Comparison of ENCODE assay signal across 8 cellular contexts in the genomic region with DNA sequence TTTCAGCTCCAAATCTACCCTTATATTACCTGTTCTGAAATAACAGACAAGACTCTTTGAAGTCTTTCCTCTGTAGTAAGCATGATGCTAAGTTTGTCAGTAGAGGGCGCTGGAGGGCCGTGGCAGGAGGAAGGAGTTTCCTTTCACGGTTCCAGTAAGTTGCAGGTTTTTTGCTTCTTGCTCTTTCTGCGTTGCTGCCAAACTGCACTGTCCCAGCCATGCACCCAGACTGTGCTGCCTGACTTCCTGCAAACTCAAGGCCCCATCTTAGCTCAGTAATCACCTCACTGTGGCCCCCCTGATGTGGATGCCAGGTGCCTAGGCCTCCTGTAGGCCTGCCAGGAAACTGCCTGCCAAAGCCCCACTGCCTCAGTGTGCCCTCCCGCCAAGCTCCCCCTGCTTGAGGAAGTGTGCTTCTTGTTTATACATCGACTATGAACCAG.
DNase-seq lines count a peak whose midpoint lies in the region; ATAC-seq and TF ChIP-seq lines count a peak whose summit lies in the region.

No MANE protein-coding gene starts in this region.

- no peaks in the 10 kb centered on the region for H3K27me3 ChIP-seq in Caco-2 (replicated peaks; ENCODE audit: control insufficient read depth, insufficient read depth, low read length)
- no peaks in the 10 kb centered on the region for H3K27me3 ChIP-seq in fibroblast of lung (ENCODE audit: control insufficient read depth, insufficient read depth, low read length)
- H3K27me3 ChIP-seq in neural progenitor cell, result no peaks in the 10 kb centered on the region
- H3K27me3 ChIP-seq in uterus, result no peaks in the 10 kb centered on the region

- no peaks in the 10 kb centered on the region for H3F3A ChIP-seq in neural progenitor cell (ENCODE audit: low read depth)

- H3K4me3 ChIP-seq in Caco-2 (ENCODE audit: low read depth, low read length), result no peak overlapping the region
- H3K4me3 ChIP-seq in fibroblast of lung (replicated peaks in 1 of 4; ENCODE audit: control extremely low read depth in 1 of 4, insufficient read depth in 1 of 4, low read depth in 3 of 4, low read length in 4 of 4), result no peak overlapping the region
- no peak overlapping the region for H3K4me3 ChIP-seq in neural progenitor cell
- H3K4me3 ChIP-seq in uterus, result no peak overlapping the region

- H2AFZ ChIP-seq in fibroblast of lung (ENCODE audit: low read length), result peak overlapping the region; percentile 71
- H2AFZ ChIP-seq in neural progenitor cell (replicated peaks), result peak overlapping the region; percentile 91

- H3K79me2 ChIP-seq in fibroblast of lung (ENCODE audit: control insufficient read depth, insufficient read depth, low read length) (no peaks in the 10 kb centered on the region), neural progenitor cell (ENCODE audit: low read depth) (no peaks in the 10 kb centered on the region)

- POLR2A ChIA-PET in Caco-2 (lab: Charles Lee), result no interaction called here

- H3K9me3 ChIP-seq in Caco-2 (no peaks in the 10 kb centered on the region), fibroblast of lung (ENCODE audit: control insufficient read depth, insufficient read depth, low read depth, low read length) (no peaks in the 10 kb centered on the region), neural progenitor cell (ENCODE audit: low read depth) (no peaks in the 10 kb centered on the region), uterus (no peaks in the 10 kb centered on the region)

- H3K36me3 Mint-ChIP-seq in Caco-2 (ENCODE audit: insufficient read depth, unreplicated experiment), result peaks cover 4% of the 10 kb centered on the region
- no peaks in the 10 kb centered on the region for H3K36me3 Mint-ChIP-seq in neural progenitor cell

- no peak overlapping the region for H3K27ac Mint-ChIP-seq in Caco-2 (ENCODE audit: unreplicated experiment)
- no peak overlapping the region for H3K27ac Mint-ChIP-seq in neural progenitor cell

- no TSS peak for BruUV-seq in Caco-2 (replicated peaks; lab: Mats Ljungman, UMichigan)

- DNase-seq in Caco-2, result peak; percentile 74 to 80
- DNase-seq in NCI-H2107 treated with DMSO at 0.1 percent for 48 hours (lab: John Stamatoyannopoulos, UW; ENCODE audit: unreplicated experiment), result peak; percentile 44
- DNase-seq in fibroblast of lung (ENCODE audit: low read depth in 2 of 2), result peak; percentile 76 to 86
- DNase-seq in neural progenitor cell (ENCODE audit: low spot score), result peak; percentile 92
- peak; percentile 66 to 68 for DNase-seq in uterus

- H3K9me3 Mint-ChIP-seq in Caco-2 (ENCODE audit: unreplicated experiment), result no peaks in the 10 kb centered on the region
- H3K9me3 Mint-ChIP-seq in neural progenitor cell, result no peaks in the 10 kb centered on the region

- no peak overlapping the region for H3K4me3 Mint-ChIP-seq in Caco-2 (ENCODE audit: unreplicated experiment)
- H3K4me3 Mint-ChIP-seq in neural progenitor cell, result no peak overlapping the region

- no peaks in the 10 kb centered on the region for H3K36me3 ChIP-seq in Caco-2 (ENCODE audit: control insufficient read depth, insufficient read depth, low read length)
- no peaks in the 10 kb centered on the region for H3K36me3 ChIP-seq in fibroblast of lung (ENCODE audit: control insufficient read depth, insufficient read depth, low read length)
- no peaks in the 10 kb centered on the region for H3K36me3 ChIP-seq in neural progenitor cell
- no peaks in the 10 kb centered on the region for H3K36me3 ChIP-seq in uterus

- H3K4me1 ChIP-seq in Caco-2 (no peaks in the 10 kb centered on the region), fibroblast of lung (ENCODE audit: control insufficient read depth, extremely low read depth, insufficient read depth, low read length) (peaks cover 2% of the 10 kb centered on the region), neural progenitor cell (peaks cover 7% of the 10 kb centered on the region), uterus (no peaks in the 10 kb centered on the region)

- H4K20me1 ChIP-seq in fibroblast of lung (ENCODE audit: control insufficient read depth, extremely low read depth, insufficient read depth, low read length) (no peaks in the 10 kb centered on the region), neural progenitor cell (ENCODE audit: low read depth) (no peaks in the 10 kb centered on the region)

- ATAC-seq in GM19324 (IDR thresholded peaks at IDR 0.05; ENCODE audit: low FRiP score, unreplicated experiment) (peak; percentile 81), HG03175 (IDR thresholded peaks at IDR 0.05; ENCODE audit: unreplicated experiment) (peak; percentile 90)

- intact Hi-C loops in Caco-2 (cut with micrococcal nuclease; ENCODE audit: unreplicated experiment) (loop anchor here (1.0 kb wide), 5 partner anchors 36 to 768 kb away; no protein-coding TSS in a partner anchor), uterus (cut with DNase I; ENCODE audit: low total_unique reads) (no loop called here)

- H3K27ac ChIP-seq in VCaP, result no peak overlapping the region
- no peak overlapping the region for H3K27ac ChIP-seq in fibroblast of lung (ENCODE audit: insufficient read depth, low read length)
- no peak overlapping the region for H3K27ac ChIP-seq in neural progenitor cell
- no peak overlapping the region for H3K27ac ChIP-seq in uterus

- H3K9ac ChIP-seq in fibroblast of lung (ENCODE audit: insufficient read depth, low read length) (no peak overlapping the region), neural progenitor cell (no peak overlapping the region)

- H3K4me1 Mint-ChIP-seq in Caco-2 (ENCODE audit: low read depth, unreplicated experiment), result no peaks in the 10 kb centered on the region
- peaks cover 8% of the 10 kb centered on the region for H3K4me1 Mint-ChIP-seq in neural progenitor cell

- no peak for TF ChIP-seq POLR2A in uterus (IDR thresholded peaks at IDR 0.05)

- CTCF ChIA-PET in Caco-2 (lab: Charles Lee), result no interaction called here

- peak; percentile 88 to 89 for TF ChIP-seq CTCF in Caco-2 (IDR thresholded peaks at IDR 0.05; ENCODE audit: insufficient read depth in 1 of 2, low read depth in 1 of 2, low read length in 1 of 2, severe bottlenecking in 1 of 2, unreplicated experiment in 1 of 2)
- peak; percentile 98 for TF ChIP-seq CTCF in VCaP (conservative IDR thresholded peaks at IDR 0.05)
- TF ChIP-seq CTCF in fibroblast of lung (conservative IDR thresholded peaks at IDR 0.05 in 1 of 2, IDR thresholded peaks at IDR 0.05 in 1 of 2; ENCODE audit: low read depth in 1 of 2, low read length in 2 of 2), result peak; percentile 93 to 95
- TF ChIP-seq CTCF in neural progenitor cell (IDR thresholded peaks at IDR 0.05), result peak; percentile 98
- peak; percentile 62 to 84 (median 65) for TF ChIP-seq CTCF in uterus (IDR thresholded peaks at IDR 0.05)

- H3K4me2 ChIP-seq in fibroblast of lung (ENCODE audit: extremely low read depth, insufficient read depth, low read length), result peak overlapping the region; percentile 62
- H3K4me2 ChIP-seq in neural progenitor cell, result no peak overlapping the region

- no peaks in the 10 kb centered on the region for H3K27me3 Mint-ChIP-seq in Caco-2 (ENCODE audit: insufficient read depth, unreplicated experiment)
- no peaks in the 10 kb centered on the region for H3K27me3 Mint-ChIP-seq in neural progenitor cell (ENCODE audit: insufficient read depth, low read depth)
